ENCODE assay signal across 8 cellular contexts in genomic region chr1:48471603-48472576, GRCh38. TPM values are rescaled to one million over a fixed set of nuclear protein-coding genes. Genes with fewer than 3 reads are reported as not detected.
A peak's percentile ranks its signal among the peaks of the same experiment; 100 is the strongest.
DNase-seq lines count a peak whose midpoint lies in the region; ATAC-seq and TF ChIP-seq lines count a peak whose summit lies in the region.

Gene SPATA6 (minus strand): TSS chr1:48472204. CDS start chr1:48472008, 196 bp downstream.

- peaks cover 19% of the 10 kb centered on the region for H3K4me1 Mint-ChIP-seq in MCF 10A (ENCODE audit: insufficient read depth, unreplicated experiment)

- H3K36me3 ChIP-seq in WERI-Rb-1 (no peaks in the 10 kb centered on the region), iPS-18a (ENCODE audit: control insufficient read depth, low read depth, low read length) (no peaks in the 10 kb centered on the region), gastrocnemius medialis (no peaks in the 10 kb centered on the region)

- peak within 1 kb of the TSS; percentile 93 for H3K27ac Mint-ChIP-seq in MCF 10A (ENCODE audit: low read depth, unreplicated experiment)

- TF ChIP-seq CTCF in WERI-Rb-1 (IDR thresholded peaks at IDR 0.05; ENCODE audit: low read depth, low read length): no peak
- no peak for TF ChIP-seq CTCF in MCF 10A (IDR thresholded peaks at IDR 0.05; ENCODE audit: unreplicated experiment)
- TF ChIP-seq CTCF in gastrocnemius medialis (IDR thresholded peaks at IDR 0.05 in 4 of 5, conservative IDR thresholded peaks at IDR 0.05 in 1 of 5): no peak

- H3K27me3 ChIP-seq in WERI-Rb-1 (ENCODE audit: insufficient read depth, low read depth, severe bottlenecking) (no peaks in the 10 kb centered on the region), iPS-18a (ENCODE audit: control insufficient read depth, insufficient read depth, low read length) (no peaks in the 10 kb centered on the region), gastrocnemius medialis (no peaks in the 10 kb centered on the region)

- in situ Hi-C loops in gastrocnemius medialis (cut with MboI; ENCODE audit: low sequenced_read_pairs in 4 of 4): no loop called here

- DNase-seq in NCI-H187 treated with DMSO at 0.1 percent for 48 hours (lab: John Stamatoyannopoulos, UW) (peak; percentile 51), WERI-Rb-1 (peak; percentile 97), MCF 10A (ENCODE audit: unreplicated experiment) (peak; percentile 94), gastrocnemius medialis (peak; percentile 90 to 93), OCI-M1 (lab: John Stamatoyannopoulos, UW) (no peak)

- H3K9ac ChIP-seq in iPS-18a (ENCODE audit: low read length): peak within 1 kb of the TSS; percentile 69

- intact Hi-C loops in MCF 10A (cut with micrococcal nuclease): loop anchor here (2.0 kb wide), 1 partner anchor 27 kb away; no protein-coding TSS in a partner anchor
- intact Hi-C loops in gastrocnemius medialis (cut with DNase I; ENCODE audit: low total_unique reads): no loop called here

- peak within 1 kb of the TSS; percentile 72 for H3K27ac ChIP-seq in WERI-Rb-1
- H3K27ac ChIP-seq in iPS-18a (ENCODE audit: low read length): peak within 1 kb of the TSS; percentile 54
- peak within 1 kb of the TSS; percentile 77 to 81 (median 78) for H3K27ac ChIP-seq in gastrocnemius medialis

- no peaks in the 10 kb centered on the region for H3K36me3 Mint-ChIP-seq in MCF 10A (ENCODE audit: insufficient read depth, unreplicated experiment)

- peaks cover 10% of the 10 kb centered on the region for H3K9me3 ChIP-seq in WERI-Rb-1 (ENCODE audit: severe bottlenecking)
- no peaks in the 10 kb centered on the region for H3K9me3 ChIP-seq in iPS-18a (ENCODE audit: control insufficient read depth, low read depth, low read length)
- H3K9me3 ChIP-seq in gastrocnemius medialis: no peaks in the 10 kb centered on the region

- no peak for TF ChIP-seq POLR2A in GM18505 (IDR thresholded peaks at IDR 0.05; ENCODE audit: borderline replicate concordance, extremely low read depth, insufficient read depth, insufficient read length)
- TF ChIP-seq POLR2A in gastrocnemius medialis (IDR thresholded peaks at IDR 0.05): peak; percentile 39 to 74

- CTCF ChIA-PET in MCF 10A (lab: Yijun Ruan, JAX): interaction anchor here (0.7 to 1.7 kb wide), 4 partner anchors 21 to 306 kb away, joined by 3 to 7 read pairs (median 5); no protein-coding TSS in a partner anchor

- H3K4me3 ChIP-seq in WERI-Rb-1 (ENCODE audit: low read depth, low read length) (peak within 1 kb of the TSS; percentile 73), iPS-18a (ENCODE audit: low read length) (peak within 1 kb of the TSS; percentile 83), gastrocnemius medialis (peak within 1 kb of the TSS; percentile 54 to 80 (median 74))

- POLR2A ChIA-PET in MCF 10A (lab: Yijun Ruan, JAX): interaction anchor here (0.6 to 2.3 kb wide), 11 partner anchors 9 to 903 kb away, joined by 3 to 10 read pairs (median 3); no protein-coding TSS in a partner anchor

- no peaks in the 10 kb centered on the region for H3K27me3 Mint-ChIP-seq in MCF 10A (ENCODE audit: insufficient read depth, unreplicated experiment)

- BruUV-seq in MCF 10A (replicated peaks; lab: Mats Ljungman, UMichigan): no TSS peak

- no peaks in the 10 kb centered on the region for H3K9me3 Mint-ChIP-seq in MCF 10A (ENCODE audit: unreplicated experiment)

- ATAC-seq in GM18505 (IDR thresholded peaks at IDR 0.05; ENCODE audit: unreplicated experiment): peak; percentile 98
- ATAC-seq in HG02943 (IDR thresholded peaks at IDR 0.05; ENCODE audit: low read depth, unreplicated experiment): peak; percentile 98
- peak; percentile 90 for ATAC-seq in gastrocnemius medialis

- peak within 1 kb of the TSS; percentile 82 for H3K4me3 Mint-ChIP-seq in MCF 10A (ENCODE audit: unreplicated experiment)

- H3K4me1 ChIP-seq in iPS-18a (ENCODE audit: control insufficient read depth, low read depth, low read length) (peaks cover 13% of the 10 kb centered on the region), gastrocnemius medialis (peaks cover 0 to 20% of the 10 kb centered on the region in 2 donors)

RNA-seq across cellular contexts. Expression of gene SPATA6, which starts in this region (rescaled TPM):
- total RNA-seq in MCF 10A (2022): 4.2 and 6.9 TPM in 2 replicates
- 1 to 10 TPM in 3 of 4 donors, under 1 TPM in 1; 0.85 to 7.0 (median 3.2) TPM for total RNA-seq in gastrocnemius medialis
